ENCODE assay signal across 26 cellular contexts in genomic region chr10:47016564-47016963, GRCh38.
"Had no signal": no experiment of that assay in that cellular context is flagged by ENCODE, and none has a peak within 500 bp of the region (broad histone marks: within the 10 kb centered on the region; RNA-seq: fewer than 3 reads in every experiment).

No MANE protein-coding gene starts in this region.

- H3K36me3 ChIP-seq: cardiac muscle cell had no signal

- H3K4me1 Mint-ChIP-seq: activated CD4-positive, alpha-beta T cell treated with anti-CD3 and anti-CD28 coated beads, Interleukin-2, amount 10 ng/mL, durations not matched to agents 24 days and 14 days; activated naive CD4-positive, alpha-beta T cell treated with anti-CD3 and anti-CD28 coated beads, Interleukin-2, amount 10 ng/mL, durations not matched to agents 7 days and 5 days; activated naive CD8-positive, alpha-beta T cell treated with anti-CD3 and anti-CD28 coated beads for 36 hours had no signal

- H3K4me3 Mint-ChIP-seq: activated CD4-positive, alpha-beta T cell treated with anti-CD3 and anti-CD28 coated beads, Interleukin-2, amount 10 ng/mL, durations not matched to agents 24 days and 14 days; activated naive CD4-positive, alpha-beta T cell treated with anti-CD3 and anti-CD28 coated beads, Interleukin-2, amount 10 ng/mL, durations not matched to agents 7 days and 5 days; activated naive CD8-positive, alpha-beta T cell treated with anti-CD3 and anti-CD28 coated beads for 36 hours; activated T-cell treated with anti-CD3 and anti-CD28 coated beads, Interleukin-2, amount 50 U/mL, for 4 hours; activated T-helper 1 cell treated with anti-CD3 and anti-CD28 coated beads, Interleukin-12 subunit alpha, Interleukin-12 subunit beta, Interleukin-2, Interleukin-4 antibody, amounts not matched to agents 30 ng/mL and 10 ng/mL and 1 ng/mL, durations not matched to agents 14 hours and 24 hours and 36 hours had no signal

- H3K27ac ChIP-seq: cardiac muscle cell, SK-N-MC had no signal

- H3K36me3 Mint-ChIP-seq: activated naive CD4-positive, alpha-beta T cell treated with anti-CD3 and anti-CD28 coated beads, Interleukin-2, amount 10 ng/mL, durations not matched to agents 7 days and 5 days; activated naive CD8-positive, alpha-beta T cell treated with anti-CD3 and anti-CD28 coated beads for 36 hours had no signal

- DNase-seq: activated CD4-positive, alpha-beta T cell treated with anti-CD3 and anti-CD28 coated beads, Interleukin-2, amount 10 ng/mL, durations not matched to agents 24 days and 14 days; activated CD4-positive, alpha-beta T cell treated with anti-CD3 and anti-CD28 coated beads, Interleukin-2, amount 50 U/mL, for 4 hours; activated CD8-positive, alpha-beta memory T cell treated with anti-CD3 and anti-CD28 coated beads, Interleukin-2, amount 50 U/mL, for 4 hours; activated naive CD4-positive, alpha-beta T cell treated with anti-CD3 and anti-CD28 coated beads, Interleukin-2, amount 10 ng/mL, durations not matched to agents 7 days and 5 days; activated naive CD8-positive, alpha-beta T cell treated with anti-CD3 and anti-CD28 coated beads for 36 hours; activated T-cell treated with anti-CD3 and anti-CD28 coated beads for 4 hours; activated T-cell treated with anti-CD3 and anti-CD28 coated beads, Interleukin-2, amount 50 U/mL, for 4 hours; amniotic stem cell; Karpas-422; KBM-7; NCI-H1105; NCI-H1417 treated with DMSO at 0.1 percent for 48 hours; NCI-H187 treated with DMSO at 0.1 percent for 48 hours; NCI-H2081; NCI-H2171 treated with DMSO at 0.1 percent for 48 hours; NCI-H2227 treated with DMSO at 0.1 percent for 48 hours; NCI-H446; NCI-H510A treated with DMSO at 0.1 percent for 48 hours; NCI-H526 treated with DMSO at 0.1 percent for 48 hours; NCI-H774; RPMI8226; T1000 had no signal

- ATAC-seq: activated T-cell treated with anti-CD3 and anti-CD28 coated beads, Interleukin-2, amount 50 U/mL, for 4 hours; Panc1 had no signal

- H3K27ac Mint-ChIP-seq: activated CD4-positive, alpha-beta T cell treated with anti-CD3 and anti-CD28 coated beads, Interleukin-2, amount 10 ng/mL, durations not matched to agents 24 days and 14 days; activated naive CD4-positive, alpha-beta T cell treated with anti-CD3 and anti-CD28 coated beads, Interleukin-2, amount 10 ng/mL, durations not matched to agents 7 days and 5 days; activated naive CD8-positive, alpha-beta T cell treated with anti-CD3 and anti-CD28 coated beads for 36 hours; activated T-helper 1 cell treated with anti-CD3 and anti-CD28 coated beads, Interleukin-12 subunit alpha, Interleukin-12 subunit beta, Interleukin-2, Interleukin-4 antibody, amounts not matched to agents 30 ng/mL and 10 ng/mL and 1 ng/mL, durations not matched to agents 14 hours and 24 hours and 36 hours had no signal

- H3K4me3 ChIP-seq: cardiac muscle cell, SK-N-MC had no signal

- H3K9me3 Mint-ChIP-seq: activated CD4-positive, alpha-beta T cell treated with anti-CD3 and anti-CD28 coated beads, Interleukin-2, amount 10 ng/mL, durations not matched to agents 24 days and 14 days; activated naive CD4-positive, alpha-beta T cell treated with anti-CD3 and anti-CD28 coated beads, Interleukin-2, amount 10 ng/mL, durations not matched to agents 7 days and 5 days; activated naive CD8-positive, alpha-beta T cell treated with anti-CD3 and anti-CD28 coated beads for 36 hours; activated T-cell treated with anti-CD3 and anti-CD28 coated beads, Interleukin-2, amount 50 U/mL, for 4 hours; activated T-helper 1 cell treated with anti-CD3 and anti-CD28 coated beads, Interleukin-12 subunit alpha, Interleukin-12 subunit beta, Interleukin-2, Interleukin-4 antibody, amounts not matched to agents 30 ng/mL and 10 ng/mL and 1 ng/mL, durations not matched to agents 14 hours and 24 hours and 36 hours had no signal

- H3K27me3 ChIP-seq: cardiac muscle cell had no signal

- H3K27me3 Mint-ChIP-seq: activated CD4-positive, alpha-beta T cell treated with anti-CD3 and anti-CD28 coated beads, Interleukin-2, amount 10 ng/mL, durations not matched to agents 24 days and 14 days had no signal
